23 cellular contexts compared by ENCODE assay signal in the genomic region with DNA sequence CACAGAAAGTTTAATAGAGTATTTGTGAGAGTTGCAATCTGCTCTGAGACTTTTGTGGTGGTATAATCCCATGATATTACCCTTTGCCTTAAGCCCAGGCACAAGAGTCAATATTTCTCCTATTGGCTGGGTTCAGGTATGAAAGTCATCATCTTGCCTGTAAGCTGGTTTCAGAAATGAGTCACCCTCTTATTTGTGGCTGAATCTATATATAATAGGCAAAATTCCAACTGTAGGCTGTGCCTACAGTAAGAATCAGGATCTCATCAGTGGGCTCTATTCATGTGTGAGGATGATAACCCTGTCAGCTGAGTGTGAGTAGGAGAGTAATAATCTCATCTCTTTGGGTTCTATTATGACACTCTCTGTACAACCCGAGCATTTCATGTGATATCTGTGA.
"Had no signal": no experiment of that assay in that cellular context is flagged by ENCODE, and none has a peak within 500 bp of the region (broad histone marks: within the 10 kb centered on the region; RNA-seq: fewer than 3 reads in every experiment).

No MANE protein-coding gene starts in this region.

- H3K36me3 Mint-ChIP-seq: memory B cell, mesothelial cell of epicardium, neural progenitor cell had no signal

- H3K4me3 ChIP-seq: coronary artery, gastrocnemius medialis, heart right ventricle, left ventricle myocardium inferior, lower lobe of right lung, neural progenitor cell, ovary, stomach had no signal

- H3K9me3 ChIP-seq: gastrocnemius medialis, left ventricle myocardium inferior, lower lobe of right lung, ovary had no signal

- H3K36me3 ChIP-seq: gastrocnemius medialis, heart right ventricle, left ventricle myocardium inferior, lower lobe of right lung, neural progenitor cell, ovary, stomach had no signal

- DNase-seq: effector CD4-positive, alpha-beta T cell; endodermal cell; gastrocnemius medialis; heart right ventricle; islet precursor cell; left cardiac atrium; left ventricle myocardium inferior; lower lobe of right lung; nucleus accumbens; ovary; right cardiac atrium; small intestine; stimulated activated CD4-positive, alpha-beta T cell treated with anti-CD3 and anti-CD28 coated beads, Interleukin-12 subunit alpha, Interleukin-12 subunit beta, amount 100 ng/mL, for 4 hours; stimulated activated naive CD4-positive, alpha-beta T cell; stomach; trophoblast cell had no signal

- H3K27me3 ChIP-seq: gastrocnemius medialis, heart right ventricle, neural progenitor cell, ovary, stomach had no signal

- H3K4me1 Mint-ChIP-seq: endodermal cell, memory B cell, mesothelial cell of epicardium, neural progenitor cell had no signal

- FAIRE-seq: endothelial cell of umbilical vein, small intestine had no signal

- H3K4me3 Mint-ChIP-seq: endodermal cell; memory B cell; mesothelial cell of epicardium; natural killer cell treated with Interleukin-12 subunit alpha and Interleukin-12 subunit beta and Interleukin-15 and Interleukin-18, amount 100 ng/mL, for 72 hours; neural progenitor cell had no signal

- H3K27me3 Mint-ChIP-seq: memory B cell; natural killer cell treated with Interleukin-12 subunit alpha and Interleukin-12 subunit beta and Interleukin-15 and Interleukin-18, amount 100 ng/mL, for 72 hours; progenitor cell of endocrine pancreas had no signal

- H3K4me1 ChIP-seq: gastrocnemius medialis, heart right ventricle, left ventricle myocardium inferior, lower lobe of right lung, neural progenitor cell, stomach had no signal

- H3K27ac Mint-ChIP-seq: endodermal cell; memory B cell; mesothelial cell of epicardium; natural killer cell treated with Interleukin-12 subunit alpha and Interleukin-12 subunit beta and Interleukin-15 and Interleukin-18, amount 100 ng/mL, for 72 hours; neural progenitor cell; progenitor cell of endocrine pancreas had no signal

- H3K27ac ChIP-seq: coronary artery, gastrocnemius medialis, heart right ventricle, left ventricle myocardium inferior, lower lobe of right lung, neural progenitor cell, ovary, stomach had no signal

- ATAC-seq: gastrocnemius medialis; heart right ventricle; left cardiac atrium; lower lobe of right lung; natural killer cell treated with Interleukin-12 subunit alpha and Interleukin-12 subunit beta and Interleukin-15 and Interleukin-18, amount 100 ng/mL, for 72 hours; right cardiac atrium had no signal
